Comparison of ENCODE assay signal across 5 cellular contexts in genomic region chr7:104445393-104445792, GRCh38.
"Had no signal": no experiment of that assay in that cellular context is flagged by ENCODE, and none has a peak within 500 bp of the region (broad histone marks: within the 10 kb centered on the region; RNA-seq: fewer than 3 reads in every experiment).

No MANE protein-coding gene starts in this region.

- ATAC-seq: GM23338, HepG2 had no signal

- DNase-seq: H9, HCEC 1CT had no signal

- H3K27ac ChIP-seq: HL-60 had no signal

- H3K4me3 ChIP-seq: GM23338 had no signal
